In genomic region chr11:67287355-67288197, GRCh38 we compare ENCODE assay signal across 8 cellular contexts. TPM values are rescaled to one million over a fixed set of nuclear protein-coding genes. Genes with fewer than 3 reads are reported as not detected.
A peak's percentile ranks its signal among the peaks of the same experiment; 100 is the strongest.
DNase-seq lines count a peak whose midpoint lies in the region; ATAC-seq and TF ChIP-seq lines count a peak whose summit lies in the region.

No MANE protein-coding gene starts in this region.

- peak overlapping the region; percentile 99 for H4K91ac ChIP-seq in IMR-90 (ENCODE audit: insufficient read depth, low read depth, low read length)

- ATAC-seq in IMR-90 (ENCODE audit: low read depth) = no peak
- ATAC-seq in right cardiac atrium = no peak
- ATAC-seq in stimulated activated naive CD8-positive, alpha-beta T cell treated with anti-CD3 and anti-CD28 coated beads, Interleukin-15, amount 100 ng/mL, for 72 hours = peak; percentile 44
- no peak for ATAC-seq in GM19351 (IDR thresholded peaks at IDR 0.05; ENCODE audit: unreplicated experiment)

- H3K9me3 ChIP-seq in IMR-90 (ENCODE audit: control insufficient read depth, insufficient read depth, low read length) (no peaks in the 10 kb centered on the region), right cardiac atrium (ENCODE audit: control insufficient read depth, low read length) (no peaks in the 10 kb centered on the region)

- no peaks in the 10 kb centered on the region for H3K27me3 ChIP-seq in IMR-90 (ENCODE audit: control insufficient read depth, insufficient read depth, low read length)
- H3K27me3 ChIP-seq in right cardiac atrium (ENCODE audit: control insufficient read depth, insufficient read depth) = no peaks in the 10 kb centered on the region

- H4K8ac ChIP-seq in IMR-90 (ENCODE audit: low read depth in 2 of 2, low read length in 2 of 2) = peak overlapping the region; percentile 97 to 100

- 92% methylated on average over 9 of the region's 14 CpGs; no CpG with 5 or more reads in 1 of the 2 experiments for WGBS in IMR-90 (ENCODE audit: extremely low coverage in 2 of 2, insufficient read length in 1 of 2), 2 experiments
- 66% methylated on average over 14 of the region's 14 CpGs for WGBS in right cardiac atrium

- peak overlapping the region; percentile 94 for H3K14ac ChIP-seq in IMR-90 (replicated peaks; ENCODE audit: low read depth, low read length)

- H3K4me2 ChIP-seq in IMR-90 (ENCODE audit: low read depth, low read length) = peak overlapping the region; percentile 81

- H3K27me3 Mint-ChIP-seq in stimulated activated naive CD8-positive, alpha-beta T cell treated with anti-CD3 and anti-CD28 coated beads, Interleukin-15, amount 100 ng/mL, for 72 hours = no peaks in the 10 kb centered on the region

- no peak for TF ChIP-seq POLR2A in IMR-90 (IDR thresholded peaks at IDR 0.05; ENCODE audit: low read depth, low read length)

- peaks cover 56% of the 10 kb centered on the region for H3K36me3 ChIP-seq in IMR-90 (ENCODE audit: control insufficient read depth, insufficient read depth, low read length)

- peak overlapping the region; percentile 99 for H2AK9ac ChIP-seq in IMR-90 (replicated peaks; ENCODE audit: low read depth, low read length, poor library complexity)

- peak overlapping the region; percentile 97 for H2AFZ ChIP-seq in IMR-90 (replicated peaks; ENCODE audit: low read length, poor library complexity)

- peak overlapping the region; percentile 58 for H2BK120ac ChIP-seq in IMR-90 (ENCODE audit: low read depth, low read length)

- H3K4me1 Mint-ChIP-seq in stimulated activated naive CD8-positive, alpha-beta T cell treated with anti-CD3 and anti-CD28 coated beads, Interleukin-15, amount 100 ng/mL, for 72 hours = peaks cover 88% of the 10 kb centered on the region

- peaks cover 4% of the 10 kb centered on the region; the same call in 1 of the 2 replicates for H4K20me1 ChIP-seq in IMR-90 (ENCODE audit: insufficient read depth, low read length)

- BruUV-seq in IMR-90 (replicated peaks; lab: Mats Ljungman, UMichigan) = no TSS peak

- H3K27ac ChIP-seq in IMR-90 (ENCODE audit: insufficient read depth, low read length) = peak overlapping the region; percentile 94
- peak overlapping the region; percentile 87 for H3K27ac ChIP-seq in right cardiac atrium (ENCODE audit: low read length)

- H2BK5ac ChIP-seq in IMR-90 (ENCODE audit: low read depth, low read length, poor library complexity, severe bottlenecking) = peak overlapping the region; percentile 90

- peak overlapping the region; percentile 79 to 80 for H3K4me3 Mint-ChIP-seq in stimulated activated naive CD8-positive, alpha-beta T cell treated with anti-CD3 and anti-CD28 coated beads, Interleukin-15, amount 100 ng/mL, for 72 hours

- no peaks in the 10 kb centered on the region for H3K9me3 Mint-ChIP-seq in stimulated activated naive CD8-positive, alpha-beta T cell treated with anti-CD3 and anti-CD28 coated beads, Interleukin-15, amount 100 ng/mL, for 72 hours

- peaks cover 14 to 49% of the 10 kb centered on the region in 2 experiments; a peak in 3 of 4 replicates for H3K79me1 ChIP-seq in IMR-90 (ENCODE audit: low read depth in 1 of 2, low read length in 2 of 2)

- DNase-seq in IMR-90 (no peak), right cardiac atrium (peak; percentile 7 to 51 (median 20)), NCI-H748 (lab: John Stamatoyannopoulos, UW; ENCODE audit: unreplicated experiment) (no peak)
- DNase-seq in activated T-cell treated with anti-CD3 and anti-CD28 coated beads, Interleukin-2, amount 50 U/mL, for 48 hours = peak; percentile 60 to 67
- peak; percentile 62 to 63 for DNase-seq in stimulated activated naive CD8-positive, alpha-beta T cell treated with anti-CD3 and anti-CD28 coated beads, Interleukin-15, amount 100 ng/mL, for 72 hours
- no peak for DNase-seq in effector CD4-positive, alpha-beta T cell
- DNase-seq in stimulated activated CD4-positive, alpha-beta T cell treated with anti-CD3 and anti-CD28 coated beads, Interleukin-4, amount 100 ng/mL, for 1 hour = no peak

- in situ Hi-C loops in IMR-90 (cut with MboI; ENCODE audit: low sequenced_read_pairs) = no loop called here

- H3K56ac ChIP-seq in IMR-90 (ENCODE audit: extremely low read depth, insufficient read depth, low read length) = peak overlapping the region; percentile 81

- H2AK5ac ChIP-seq in IMR-90 (ENCODE audit: low read depth, low read length) = peak overlapping the region; percentile 99

- intact Hi-C loops in IMR-90 (cut with micrococcal nuclease) = loop anchor here (2.0 kb wide), 2 partner anchors 15 to 25 kb away; partner anchors contain the start of gene SSH3
- intact Hi-C loops in right cardiac atrium (cut with DNase I) = no loop called here

- TF ChIP-seq CTCF in IMR-90 (conservative IDR thresholded peaks at IDR 0.05; ENCODE audit: low read depth, low read length) = no peak

- no peak overlapping the region for H3K4me3 ChIP-seq in IMR-90 (ENCODE audit: insufficient read depth, low read depth, low read length)
- no peak overlapping the region for H3K4me3 ChIP-seq in right cardiac atrium (ENCODE audit: low read length)

- peaks cover 22% of the 10 kb centered on the region; the same call in 1 of the 2 replicates for H3K9me1 ChIP-seq in IMR-90 (ENCODE audit: insufficient read depth, low read length)

- peak overlapping the region; percentile 64; the same call in 2 of the 3 replicates for H2BK15ac ChIP-seq in IMR-90 (ENCODE audit: low read depth, low read length)

- peak overlapping the region; percentile 98 for H4K5ac ChIP-seq in IMR-90 (ENCODE audit: low read depth, low read length)

- POLR2A ChIA-PET in IMR-90 (lab: Charles Lee; ENCODE audit: unreplicated experiment) = interaction anchor here (0.6 to 0.7 kb wide), 2 partner anchors 15 to 44 kb away, joined by 3 to 5 read pairs; partner anchors contain the start of gene SSH3

- CTCF ChIA-PET in IMR-90 (lab: Yijun Ruan, JAX) = interaction anchor here (1.0 to 1.1 kb wide), 2 partner anchors 10 to 15 kb away, joined by 3 read pairs; no protein-coding TSS in a partner anchor

- TF ChIP-seq RAD21 in IMR-90 (IDR thresholded peaks at IDR 0.05; ENCODE audit: low read length) = no peak

- H3K4me1 ChIP-seq in IMR-90 (ENCODE audit: control insufficient read depth, insufficient read depth, low read length) (peaks cover 19% of the 10 kb centered on the region), right cardiac atrium (ENCODE audit: control insufficient read depth, insufficient read depth, low read length) (peaks cover 6% of the 10 kb centered on the region)

- H3K4ac ChIP-seq in IMR-90 (ENCODE audit: low read depth, low read length) = peak overlapping the region; percentile 95

- peak overlapping the region; percentile 81 for H3K18ac ChIP-seq in IMR-90 (ENCODE audit: low read depth, low read length)

- H2BK20ac ChIP-seq in IMR-90 (ENCODE audit: low read depth, low read length) = peak overlapping the region; percentile 11

- H3K23ac ChIP-seq in IMR-90 (ENCODE audit: low read depth, low read length) = peak overlapping the region; percentile 86; the same call in 1 of the 2 replicates

- dilution Hi-C loops in IMR-90 (cut with HindIII; ENCODE audit: low sequenced_read_pairs, unreplicated experiment) = no loop called here

- H3K9ac ChIP-seq in IMR-90 (ENCODE audit: low read depth, low read length) = peak overlapping the region; percentile 87

- H3K27ac Mint-ChIP-seq in stimulated activated naive CD8-positive, alpha-beta T cell treated with anti-CD3 and anti-CD28 coated beads, Interleukin-15, amount 100 ng/mL, for 72 hours = peak overlapping the region; percentile 91

TF ChIP-seq in IMR-90, 13 proteins besides CTCF, POLR2A, EP300 and RAD21 (continues in another document):
- TF ChIP-seq CHD1 (IDR thresholded peaks at IDR 0.05; ENCODE audit: low read depth, low read length) (no peak), MAZ (IDR thresholded peaks at IDR 0.05; ENCODE audit: borderline replicate concordance, low read depth, low read length) (no peak), ELK1 (IDR thresholded peaks at IDR 0.05; ENCODE audit: borderline replicate concordance, low read depth, low read length) (no peak), NFE2L2 (IDR thresholded peaks at IDR 0.05; ENCODE audit: low read depth, low read length) (no peak), SMC3 (IDR thresholded peaks at IDR 0.05; ENCODE audit: low read depth, low read length) (no peak), CEBPB (IDR thresholded peaks at IDR 0.05; ENCODE audit: low read depth, low read length) (no peak), BHLHE40 (IDR thresholded peaks at IDR 0.05; ENCODE audit: low read depth, low read length) (no peak), RFX5 (IDR thresholded peaks at IDR 0.05; ENCODE audit: low read depth, low read length) (no peak), FOS (IDR thresholded peaks at IDR 0.05; ENCODE audit: low read depth, low read length) (no peak)

RNA-seq across cellular contexts. Expression of gene ANKRD13D, which starts 1.5 kb away (rescaled TPM):
- total RNA-seq in IMR-90 (2012; rRNA removed) (7.3 and 8.1 TPM in 2 replicates), right cardiac atrium (10 to 100 TPM; 20.0 to 25.3 (median 22.8) TPM)
- polyA plus RNA-seq in IMR-90 (2012; rRNA removed) (38.4 and 44.0 TPM in 2 replicates), right cardiac atrium (18.0 TPM)
- 31.2 and 35.3 TPM in 2 replicates for polyA plus RNA-seq in IMR-90 (2012; cell fraction: cytosol; rRNA removed)
- polyA plus RNA-seq in IMR-90 (2012; cell fraction: nucleus; rRNA removed; ENCODE audit: low replicate concordance) = 129 and 331 TPM in 2 replicates

RNA-seq across cellular contexts. Expression of gene SSH3, which starts 15.8 kb away (rescaled TPM):
- 7.3 and 7.8 TPM in 2 replicates for total RNA-seq in IMR-90 (2012; rRNA removed)
- 26.7 and 29.2 TPM in 2 replicates for polyA plus RNA-seq in IMR-90 (2012; rRNA removed)
- 14.4 and 25.5 TPM in 2 replicates for polyA plus RNA-seq in IMR-90 (2012; cell fraction: cytosol; rRNA removed)
- 83.1 and 197 TPM in 2 replicates for polyA plus RNA-seq in IMR-90 (2012; cell fraction: nucleus; rRNA removed; ENCODE audit: low replicate concordance)
- total RNA-seq in right cardiac atrium = 10 to 100 TPM; 23.9 to 25.9 (median 25.1) TPM
- polyA plus RNA-seq in right cardiac atrium = 14.9 TPM

RNA-seq across cellular contexts. Expression of gene GRK2, which starts 21.3 kb away (rescaled TPM):
- total RNA-seq in IMR-90 (2012; rRNA removed) (23.9 and 26.7 TPM in 2 replicates), right cardiac atrium (10 to 100 TPM; 50.4 to 56.5 (median 52.5) TPM)
- polyA plus RNA-seq in IMR-90 (2012; rRNA removed) (41.8 and 45.8 TPM in 2 replicates), right cardiac atrium (56.6 TPM)
- 23.5 and 42.3 TPM in 2 replicates for polyA plus RNA-seq in IMR-90 (2012; cell fraction: cytosol; rRNA removed)
- polyA plus RNA-seq in IMR-90 (2012; cell fraction: nucleus; rRNA removed; ENCODE audit: low replicate concordance) = 130 and 275 TPM in 2 replicates

Comparison
In these comparisons a context has a peak if more than half of its experiments do, and no peak if none do; other contexts are left out.
1. DNase-seq: peak in activated T-cell treated with anti-CD3 and anti-CD28 coated beads, Interleukin-2, amount 50 U/mL, for 48 hours (2 of 2), right cardiac atrium (3 of 3) and stimulated activated naive CD8-positive, alpha-beta T cell treated with anti-CD3 and anti-CD28 coated beads, Interleukin-15, amount 100 ng/mL, for 72 hours (2 of 2); none in IMR-90 (single experiment), effector CD4-positive, alpha-beta T cell (single experiment), stimulated activated CD4-positive, alpha-beta T cell treated with anti-CD3 and anti-CD28 coated beads, Interleukin-4, amount 100 ng/mL, for 1 hour (single experiment) and NCI-H748 (single experiment).